ENCODE assay signal across 18 cellular contexts in genomic region chr5:172071244-172071875, GRCh38.
DNase-seq lines count a peak whose midpoint lies in the region; ATAC-seq and TF ChIP-seq lines count a peak whose summit lies in the region.
"Had no signal": no experiment of that assay in that cellular context is flagged by ENCODE, and none has a peak within 500 bp of the region (broad histone marks: within the 10 kb centered on the region; RNA-seq: fewer than 3 reads in every experiment).

No MANE protein-coding gene starts in this region.

- no peaks in the 10 kb centered on the region for H3K9me3 ChIP-seq in CD4-positive, alpha-beta T cell (ENCODE audit: control insufficient read depth, low read length)
- H3K9me3 ChIP-seq: mucosa of descending colon, pancreas had no signal

- DNase-seq in CD4-positive, alpha-beta T cell: no peak
- peak; percentile 55 for DNase-seq in GM23338 (ENCODE audit: low spot score)
- DNase-seq in activated naive CD8-positive, alpha-beta T cell treated with anti-CD3 and anti-CD28 coated beads, Interleukin-2, amount 50 U/mL, for 24 hours: no peak
- peak in 2 of 10 donors; percentile 24 for DNase-seq in naive thymus-derived CD8-positive, alpha-beta T cell
- DNase-seq in DMS79 treated with DMSO at 0.1 percent for 48 hours (lab: John Stamatoyannopoulos, UW): no peak
- DNase-seq in NCI-H774 (lab: John Stamatoyannopoulos, UW): no peak
- DNase-seq: activated CD8-positive, alpha-beta memory T cell treated with anti-CD3 and anti-CD28 coated beads for 24 hours; left ventricle myocardium superior; NCI-H1092; NCI-H2081; NCI-H524 treated with DMSO at 0.1 percent for 48 hours; pancreas; SW 1271 had no signal

- H3K4me2 ChIP-seq in GM23338: no peak overlapping the region

- H2AFZ ChIP-seq in GM23338: no peak overlapping the region

- H3K9me3 Mint-ChIP-seq in CD4-positive, alpha-beta T cell: no peaks in the 10 kb centered on the region
- no peaks in the 10 kb centered on the region for H3K9me3 Mint-ChIP-seq in GM23338
- no peaks in the 10 kb centered on the region for H3K9me3 Mint-ChIP-seq in activated naive CD8-positive, alpha-beta T cell treated with anti-CD3 and anti-CD28 coated beads, Interleukin-2, amount 50 U/mL, for 24 hours
- peaks cover 0 to 2% (median 0%) of the 10 kb centered on the region in 9 donors for H3K9me3 Mint-ChIP-seq in naive thymus-derived CD8-positive, alpha-beta T cell
- H3K9me3 Mint-ChIP-seq: stimulated activated memory B cell treated with anti-CD40 and anti-IgM and Interleukin-4, amounts not matched to agents 10 μg/mL and 1 μg/mL and 100 μg/mL, for 72 hours had no signal

- H3K36me3 ChIP-seq in GM23338 (ENCODE audit: insufficient read depth): no peaks in the 10 kb centered on the region
- H3K36me3 ChIP-seq: pancreas had no signal

- no peaks in the 10 kb centered on the region for H3K27me3 Mint-ChIP-seq in CD4-positive, alpha-beta T cell
- peaks cover 1% of the 10 kb centered on the region for H3K27me3 Mint-ChIP-seq in GM23338 (ENCODE audit: insufficient read depth, low read depth, poor library complexity)
- H3K27me3 Mint-ChIP-seq in activated naive CD8-positive, alpha-beta T cell treated with anti-CD3 and anti-CD28 coated beads, Interleukin-2, amount 50 U/mL, for 24 hours: no peaks in the 10 kb centered on the region
- no peaks in the 10 kb centered on the region for H3K27me3 Mint-ChIP-seq in naive thymus-derived CD8-positive, alpha-beta T cell
- H3K27me3 Mint-ChIP-seq: stimulated activated memory B cell treated with anti-CD40 and anti-IgM and Interleukin-4, amounts not matched to agents 10 μg/mL and 1 μg/mL and 100 μg/mL, for 72 hours had no signal

- peaks cover 61% of the 10 kb centered on the region for H3K4me1 Mint-ChIP-seq in CD4-positive, alpha-beta T cell (ENCODE audit: low read depth)
- peaks cover 6% of the 10 kb centered on the region for H3K4me1 Mint-ChIP-seq in GM23338
- peaks cover 47% of the 10 kb centered on the region for H3K4me1 Mint-ChIP-seq in activated naive CD8-positive, alpha-beta T cell treated with anti-CD3 and anti-CD28 coated beads, Interleukin-2, amount 50 U/mL, for 24 hours
- H3K4me1 Mint-ChIP-seq in naive thymus-derived CD8-positive, alpha-beta T cell: peaks cover 21 to 56% (median 54%) of the 10 kb centered on the region in 4 donors

- H3K9me2 ChIP-seq in GM23338 (ENCODE audit: insufficient read depth): no peaks in the 10 kb centered on the region

- H3F3A ChIP-seq in GM23338 (replicated peaks; ENCODE audit: low read depth): no peaks in the 10 kb centered on the region

- H3K27ac Mint-ChIP-seq in CD4-positive, alpha-beta T cell: peak overlapping the region; percentile 89
- H3K27ac Mint-ChIP-seq in GM23338: no peak overlapping the region; the same call in 1 of the 2 replicates
- peak overlapping the region; percentile 40 for H3K27ac Mint-ChIP-seq in activated naive CD8-positive, alpha-beta T cell treated with anti-CD3 and anti-CD28 coated beads, Interleukin-2, amount 50 U/mL, for 24 hours
- peak overlapping the region; percentile 78 to 94 (median 88) for H3K27ac Mint-ChIP-seq in naive thymus-derived CD8-positive, alpha-beta T cell
- H3K27ac Mint-ChIP-seq: stimulated activated memory B cell treated with anti-CD40 and anti-IgM and Interleukin-4, amounts not matched to agents 10 μg/mL and 1 μg/mL and 100 μg/mL, for 72 hours had no signal

- peaks cover 60% of the 10 kb centered on the region for H3K36me3 Mint-ChIP-seq in CD4-positive, alpha-beta T cell (ENCODE audit: low read depth)
- peaks cover 8% of the 10 kb centered on the region; the same call in 2 of the 3 replicates for H3K36me3 Mint-ChIP-seq in GM23338 (ENCODE audit: low read depth)
- peaks cover 47% of the 10 kb centered on the region for H3K36me3 Mint-ChIP-seq in activated naive CD8-positive, alpha-beta T cell treated with anti-CD3 and anti-CD28 coated beads, Interleukin-2, amount 50 U/mL, for 24 hours (ENCODE audit: low read depth)
- H3K36me3 Mint-ChIP-seq in naive thymus-derived CD8-positive, alpha-beta T cell: peaks cover 9 to 58% (median 21%) of the 10 kb centered on the region in 3 donors

- CTCF ChIA-PET in CD4-positive, alpha-beta T cell (lab: Charles Lee): interaction anchor here (3.6 kb wide), 1 partner anchor 12 kb away, joined by 13 read pairs; no protein-coding TSS in a partner anchor

- no peaks in the 10 kb centered on the region for H3K79me2 ChIP-seq in GM23338 (replicated peaks; ENCODE audit: insufficient read depth)

- intact Hi-C loops in CD4-positive, alpha-beta T cell (cut with DNase I, micrococcal nuclease): no loop called here

- peak overlapping the region; percentile 23 for H3K4me3 Mint-ChIP-seq in CD4-positive, alpha-beta T cell
- no peak overlapping the region for H3K4me3 Mint-ChIP-seq in GM23338
- H3K4me3 Mint-ChIP-seq in activated naive CD8-positive, alpha-beta T cell treated with anti-CD3 and anti-CD28 coated beads, Interleukin-2, amount 50 U/mL, for 24 hours: no peak overlapping the region
- H3K4me3 Mint-ChIP-seq in naive thymus-derived CD8-positive, alpha-beta T cell: peak overlapping the region in 8 of 10 donors; percentile 18 to 77 (median 46)
- H3K4me3 Mint-ChIP-seq: stimulated activated memory B cell treated with anti-CD40 and anti-IgM and Interleukin-4, amounts not matched to agents 10 μg/mL and 1 μg/mL and 100 μg/mL, for 72 hours had no signal

- ATAC-seq in CD4-positive, alpha-beta T cell (ENCODE audit: poor library complexity): no peak
- peak; percentile 91 for ATAC-seq in GM23338
- no peak for ATAC-seq in activated naive CD8-positive, alpha-beta T cell treated with anti-CD3 and anti-CD28 coated beads, Interleukin-2, amount 50 U/mL, for 24 hours
- ATAC-seq in naive thymus-derived CD8-positive, alpha-beta T cell: peak; percentile 5 to 18
- no peak for ATAC-seq in HG02798 (IDR thresholded peaks at IDR 0.05; ENCODE audit: poor library complexity, unreplicated experiment)
- ATAC-seq: left ventricle myocardium superior; mucosa of descending colon; pancreas; sciatic nerve; stimulated activated memory B cell treated with anti-CD40 and anti-IgM and Interleukin-4, amounts not matched to agents 10 μg/mL and 1 μg/mL and 100 μg/mL, for 72 hours had no signal

- H3K27ac ChIP-seq in CD4-positive, alpha-beta T cell (ENCODE audit: low read depth, low read length): peak overlapping the region; percentile 61
- peak overlapping the region; percentile 26; the same call in 1 of the 2 replicates for H3K27ac ChIP-seq in GM23338 (ENCODE audit: low read depth)
- H3K27ac ChIP-seq: pancreas, tibial nerve had no signal

- H3K27me3 ChIP-seq in CD4-positive, alpha-beta T cell (ENCODE audit: control insufficient read depth, insufficient read depth, low read length): no peaks in the 10 kb centered on the region
- H3K27me3 ChIP-seq in GM23338 (ENCODE audit: insufficient read depth): no peaks in the 10 kb centered on the region
- H3K27me3 ChIP-seq: pancreas, tibial nerve had no signal

- no peak for TF ChIP-seq CTCF in CD4-positive, alpha-beta T cell (IDR thresholded peaks at IDR 0.05)
- TF ChIP-seq CTCF in GM23338 (conservative IDR thresholded peaks at IDR 0.05; ENCODE audit: low read depth in 2 of 2): no peak

- H3K4me3 ChIP-seq in GM23338: no peak overlapping the region
- H3K4me3 ChIP-seq: mucosa of descending colon, pancreas, tibial nerve had no signal

- POLR2A ChIA-PET in CD4-positive, alpha-beta T cell (lab: Charles Lee): interaction anchor here (0.6 to 4.2 kb wide), 5 partner anchors 11 to 212 kb away, joined by 3 to 24 read pairs (median 3); partner anchors contain the start of gene FBXW11
- POLR2A ChIA-PET in naive thymus-derived CD8-positive, alpha-beta T cell (lab: Charles Lee): interaction anchor here (0.7 to 4.1 kb wide), 14 partner anchors 8 to 116 kb away, joined by 3 to 15 read pairs (median 4); partner anchors contain the start of genes FBXW11 and STK10

- peaks cover 7% of the 10 kb centered on the region; the same call in 1 of the 2 replicates for H3K4me1 ChIP-seq in GM23338 (ENCODE audit: insufficient read depth)
- H3K4me1 ChIP-seq: pancreas had no signal

- H4K20me1 ChIP-seq in GM23338 (replicated peaks; ENCODE audit: insufficient read depth): no peaks in the 10 kb centered on the region

TF ChIP-seq in GM23338, 12 proteins besides CTCF, POLR2A, EP300 and RAD21 (continues in another document):
- TF ChIP-seq ZNF114 (CRISPR knock-in tag; IDR thresholded peaks at IDR 0.05) (no peak), EZH2phosphoT487 (IDR thresholded peaks at IDR 0.05; ENCODE audit: unreplicated experiment) (no peak), NANOG (IDR thresholded peaks at IDR 0.05; ENCODE audit: borderline replicate concordance) (no peak)

Comparison
In these comparisons a context has a peak if more than half of its experiments do, and no peak if none do; other contexts are left out.
1. ATAC-seq: peak in GM23338 (single experiment) and naive thymus-derived CD8-positive, alpha-beta T cell (2 of 2); none in CD4-positive, alpha-beta T cell (single experiment), activated naive CD8-positive, alpha-beta T cell treated with anti-CD3 and anti-CD28 coated beads, Interleukin-2, amount 50 U/mL, for 24 hours (single experiment) and HG02798 (single experiment).
2. H3K4me3 Mint-ChIP-seq: peak in CD4-positive, alpha-beta T cell (single experiment) and naive thymus-derived CD8-positive, alpha-beta T cell (8 of 10); none in GM23338 (single experiment) and activated naive CD8-positive, alpha-beta T cell treated with anti-CD3 and anti-CD28 coated beads, Interleukin-2, amount 50 U/mL, for 24 hours (single experiment).